ENCODE assay signal across 8 cellular contexts in genomic region chr6:150987371-150987828, GRCh38.
A peak's percentile ranks its signal among the peaks of the same experiment; 100 is the strongest.
DNase-seq lines count a peak whose midpoint lies in the region; ATAC-seq and TF ChIP-seq lines count a peak whose summit lies in the region.

No MANE protein-coding gene starts in this region.

- intact Hi-C loops in testis (cut with DNase I; ENCODE audit: low total_unique reads): no loop called here

- WGBS in testis, 2 donors: 88 to 92% methylated on average over 7 of the region's 7 CpGs

- H3K4me1 ChIP-seq in testis: no peaks in the 10 kb centered on the region

- DNase-seq in GM12865 (ENCODE audit: low read depth) (peak; percentile 48), dermis blood vessel endothelial cell (peak; percentile 32), foreskin melanocyte (no peak), testis (no peak), COLO668 (lab: John Stamatoyannopoulos, UW; ENCODE audit: unreplicated experiment) (no peak), DMS79 (lab: John Stamatoyannopoulos, UW) (no peak)

- ATAC-seq in GM21423 (IDR thresholded peaks at IDR 0.05; ENCODE audit: unreplicated experiment) (peak; percentile 70), HG03558 (IDR thresholded peaks at IDR 0.05; ENCODE audit: extremely low read depth, unreplicated experiment) (peak; percentile 85)

- H3K4me3 ChIP-seq in GM12865 (ENCODE audit: low read depth, low read length) (no peak overlapping the region), testis (no peak overlapping the region)

- no peak overlapping the region for H3K27ac ChIP-seq in testis

- no peaks in the 10 kb centered on the region for H3K27me3 ChIP-seq in testis

- H3K36me3 ChIP-seq in testis (ENCODE audit: low read depth, missing control alignments): no peaks in the 10 kb centered on the region

- H3K9me3 ChIP-seq in testis: no peaks in the 10 kb centered on the region

- TF ChIP-seq CTCF in GM12865 (IDR thresholded peaks at IDR 0.05; ENCODE audit: insufficient read depth, low read depth, low read length, missing control alignments) (no peak), testis (IDR thresholded peaks at IDR 0.05) (no peak)

- TF ChIP-seq POLR2A in testis (IDR thresholded peaks at IDR 0.05): no peak

Comparison
In these comparisons a context has a peak if more than half of its experiments do, and no peak if none do; other contexts are left out.
1. DNase-seq: peak in GM12865 (single experiment) and dermis blood vessel endothelial cell (single experiment); none in foreskin melanocyte (single experiment), testis (single experiment), COLO668 (single experiment) and DMS79 (single experiment).